8 cellular contexts compared by ENCODE assay signal in the genomic region with DNA sequence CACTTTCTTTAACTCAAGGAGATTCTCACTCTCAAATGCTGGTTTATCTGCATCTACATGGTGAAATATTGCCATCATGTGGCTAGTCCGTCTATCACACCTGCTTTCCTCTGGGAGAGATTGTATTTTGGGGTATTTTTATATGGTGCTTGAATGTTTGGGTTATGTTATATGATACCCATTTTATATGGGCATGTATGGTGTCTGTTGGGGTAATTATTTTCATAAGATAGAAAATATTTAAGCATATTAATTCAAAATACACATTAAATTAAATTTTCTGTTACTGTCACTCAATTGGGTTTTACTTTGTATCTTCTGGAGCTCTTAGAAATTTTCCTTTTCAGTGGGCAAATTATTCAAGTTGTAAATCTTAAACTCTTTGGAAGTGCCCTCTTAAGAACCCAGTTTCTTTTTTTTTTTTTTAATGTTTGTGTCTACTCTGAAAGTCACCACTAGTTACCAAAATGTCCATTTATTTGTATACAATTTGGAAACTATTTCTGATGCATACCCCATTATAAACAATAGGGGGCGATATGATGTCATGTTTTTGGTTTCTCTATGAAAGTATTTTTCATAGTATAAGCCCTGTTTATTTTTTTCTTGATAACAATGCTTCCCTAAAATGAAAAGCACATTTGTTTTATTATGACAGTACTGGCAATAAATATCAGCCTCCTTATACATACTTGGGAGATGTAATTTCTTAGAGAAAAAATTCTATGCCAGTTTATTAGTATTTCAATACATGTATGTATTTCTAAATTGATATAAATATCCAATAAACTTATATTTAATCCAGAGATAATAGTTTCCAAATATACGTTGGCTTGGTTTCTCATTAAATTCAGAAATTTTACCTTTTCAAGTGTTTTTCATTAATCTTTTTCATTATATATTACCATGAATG. TPM values are rescaled to one million over a fixed set of nuclear protein-coding genes. Genes with fewer than 3 reads are reported as not detected.
A peak's percentile ranks its signal among the peaks of the same experiment; 100 is the strongest.
DNase-seq lines count a peak whose midpoint lies in the region; ATAC-seq and TF ChIP-seq lines count a peak whose summit lies in the region.

No MANE protein-coding gene starts in this region.

- no peaks in the 10 kb centered on the region for H3K27me3 ChIP-seq in GM06990 (replicated peaks; ENCODE audit: control insufficient read depth, insufficient read depth, low read length)
- H3K27me3 ChIP-seq in MG63 = no peaks in the 10 kb centered on the region
- no peaks in the 10 kb centered on the region for H3K27me3 ChIP-seq in smooth muscle cell (ENCODE audit: low read depth)

- H3K27ac ChIP-seq in smooth muscle cell (ENCODE audit: low read depth) = no peak overlapping the region

- POLR2A ChIA-PET in AG04449 (lab: Yijun Ruan, JAX) = no interaction called here

- H3K4me2 ChIP-seq in smooth muscle cell = no peak overlapping the region

- no peaks in the 10 kb centered on the region for H3K9me3 ChIP-seq in MG63
- H3K9me3 ChIP-seq in smooth muscle cell (replicated peaks; ENCODE audit: low read depth) = no peaks in the 10 kb centered on the region

- H3K4me3 ChIP-seq in AG04449 (ENCODE audit: low read depth, low read length) (no peak overlapping the region), GM06990 (replicated peaks; ENCODE audit: low read depth, low read length) (no peak overlapping the region), HFF-Myc (replicated peaks; ENCODE audit: low read depth, low read length) (no peak overlapping the region), MG63 (no peak overlapping the region), fibroblast of villous mesenchyme (ENCODE audit: low read depth, low read length) (no peak overlapping the region), smooth muscle cell (no peak overlapping the region)

- no peaks in the 10 kb centered on the region for H3F3A ChIP-seq in smooth muscle cell (ENCODE audit: low read depth)

- H3K36me3 ChIP-seq in GM06990 (ENCODE audit: control insufficient read depth, insufficient read depth, low read length) = no peaks in the 10 kb centered on the region
- H3K36me3 ChIP-seq in MG63 = no peaks in the 10 kb centered on the region
- H3K36me3 ChIP-seq in smooth muscle cell (ENCODE audit: low read depth) = no peaks in the 10 kb centered on the region

- intact Hi-C loops in posterior cingulate gyrus (cut with DNase I) = loop anchor here (2.0 kb wide), 1 partner anchor 50 kb away; no protein-coding TSS in a partner anchor

- TF ChIP-seq CTCF in AG04449 (IDR thresholded peaks at IDR 0.05; ENCODE audit: insufficient read depth, low read length, missing control alignments) (peak; percentile 36), GM06990 (IDR thresholded peaks at IDR 0.05; ENCODE audit: insufficient read depth, low read length, poor library complexity, severe bottlenecking) (peak; percentile 59), HFF-Myc (IDR thresholded peaks at IDR 0.05; ENCODE audit: low read depth, low read length, missing control alignments) (peak; percentile 22), fibroblast of villous mesenchyme (IDR thresholded peaks at IDR 0.05; ENCODE audit: insufficient read depth, low read depth, low read length) (peak; percentile 51), smooth muscle cell (IDR thresholded peaks at IDR 0.05; ENCODE audit: borderline replicate concordance, insufficient read depth, poor library complexity, severe bottlenecking) (peak; percentile 51)

- H3K4me1 ChIP-seq in smooth muscle cell (ENCODE audit: low read depth) = no peaks in the 10 kb centered on the region

- DNase-seq in AG04449 (ENCODE audit: low read depth, low spot score) (no peak), GM06990 (ENCODE audit: extremely low read depth, insufficient read length) (no peak), HFF-Myc (ENCODE audit: extremely low read depth, low read depth) (peak; percentile 49), MG63 (peak; percentile 15), fibroblast of villous mesenchyme (ENCODE audit: low read depth) (peak; percentile 44), smooth muscle cell (lab: John Stamatoyannopoulos, UW; ENCODE audit: unreplicated experiment) (no peak), posterior cingulate gyrus (no peak)

- CTCF ChIA-PET in AG04449 (lab: Yijun Ruan, JAX) = interaction anchor here (0.6 to 1.8 kb wide), 20 partner anchors 10 to 976 kb away, joined by 3 to 41 read pairs (median 4); no protein-coding TSS in a partner anchor

- H3K9ac ChIP-seq in smooth muscle cell (ENCODE audit: low read depth) = no peak overlapping the region

- H3K79me2 ChIP-seq in smooth muscle cell (ENCODE audit: low read depth) = no peaks in the 10 kb centered on the region

- no peak overlapping the region for H2AFZ ChIP-seq in smooth muscle cell (ENCODE audit: low read depth)

- WGBS in smooth muscle cell (ENCODE audit: low lambda C conversion rate) = 12% methylated on average over 3 of the region's 3 CpGs

- no peaks in the 10 kb centered on the region for H4K20me1 ChIP-seq in smooth muscle cell (ENCODE audit: low read depth)

- ATAC-seq in SK-N-SH treated with all-trans-retinoic acid at 6 μM for 48 hours = peak; percentile 81

TF ChIP-seq in SK-N-SH treated with all-trans-retinoic acid at 6 μM for 48 hours, 23 proteins besides CTCF, POLR2A, EP300 and RAD21:
- TF ChIP-seq ZC3H10 (CRISPR knock-in tag; IDR thresholded peaks at IDR 0.05) (no peak), ISL1 (CRISPR knock-in tag; IDR thresholded peaks at IDR 0.05) (no peak), ZNF8 (CRISPR knock-in tag; IDR thresholded peaks at IDR 0.05) (no peak), GLIS3 (CRISPR knock-in tag; IDR thresholded peaks at IDR 0.05) (no peak), ZNF70 (CRISPR knock-in tag; IDR thresholded peaks at IDR 0.05) (no peak), TOX (CRISPR knock-in tag; IDR thresholded peaks at IDR 0.05; ENCODE audit: borderline replicate concordance) (no peak), OSR1 (CRISPR knock-in tag; IDR thresholded peaks at IDR 0.05) (no peak), RARB (CRISPR knock-in tag; IDR thresholded peaks at IDR 0.05) (no peak), BACH2 (CRISPR knock-in tag; IDR thresholded peaks at IDR 0.05; ENCODE audit: borderline replicate concordance) (no peak), ESRRG (CRISPR knock-in tag; IDR thresholded peaks at IDR 0.05) (no peak), PPARA (CRISPR knock-in tag; IDR thresholded peaks at IDR 0.05; ENCODE audit: borderline replicate concordance) (no peak)
- TF ChIP-seq, protein P1, sequence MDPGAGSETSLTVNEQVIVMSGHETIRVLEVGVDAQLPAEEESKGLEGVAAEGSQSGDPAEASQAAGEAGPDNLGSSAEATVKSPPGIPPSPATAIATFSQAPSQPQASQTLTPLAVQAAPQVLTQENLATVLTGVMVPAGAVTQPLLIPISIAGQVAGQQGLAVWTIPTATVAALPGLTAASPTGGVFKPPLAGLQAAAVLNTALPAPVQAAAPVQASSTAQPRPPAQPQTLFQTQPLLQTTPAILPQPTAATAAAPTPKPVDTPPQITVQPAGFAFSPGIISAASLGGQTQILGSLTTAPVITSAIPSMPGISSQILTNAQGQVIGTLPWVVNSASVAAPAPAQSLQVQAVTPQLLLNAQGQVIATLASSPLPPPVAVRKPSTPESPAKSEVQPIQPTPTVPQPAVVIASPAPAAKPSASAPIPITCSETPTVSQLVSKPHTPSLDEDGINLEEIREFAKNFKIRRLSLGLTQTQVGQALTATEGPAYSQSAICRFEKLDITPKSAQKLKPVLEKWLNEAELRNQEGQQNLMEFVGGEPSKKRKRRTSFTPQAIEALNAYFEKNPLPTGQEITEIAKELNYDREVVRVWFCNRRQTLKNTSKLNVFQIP (CRISPR knock-in tag; IDR thresholded peaks at IDR 0.05; ENCODE audit: borderline replicate concordance, low read depth) = no peak
- TF ChIP-seq, protein P2, sequence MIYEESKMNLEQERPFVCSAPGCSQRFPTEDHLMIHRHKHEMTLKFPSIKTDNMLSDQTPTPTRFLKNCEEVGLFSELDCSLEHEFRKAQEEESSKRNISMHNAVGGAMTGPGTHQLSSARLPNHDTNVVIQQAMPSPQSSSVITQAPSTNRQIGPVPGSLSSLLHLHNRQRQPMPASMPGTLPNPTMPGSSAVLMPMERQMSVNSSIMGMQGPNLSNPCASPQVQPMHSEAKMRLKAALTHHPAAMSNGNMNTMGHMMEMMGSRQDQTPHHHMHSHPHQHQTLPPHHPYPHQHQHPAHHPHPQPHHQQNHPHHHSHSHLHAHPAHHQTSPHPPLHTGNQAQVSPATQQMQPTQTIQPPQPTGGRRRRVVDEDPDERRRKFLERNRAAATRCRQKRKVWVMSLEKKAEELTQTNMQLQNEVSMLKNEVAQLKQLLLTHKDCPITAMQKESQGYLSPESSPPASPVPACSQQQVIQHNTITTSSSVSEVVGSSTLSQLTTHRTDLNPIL (CRISPR knock-in tag; IDR thresholded peaks at IDR 0.05; ENCODE audit: low read depth) = no peak
- TF ChIP-seq, protein P3, sequence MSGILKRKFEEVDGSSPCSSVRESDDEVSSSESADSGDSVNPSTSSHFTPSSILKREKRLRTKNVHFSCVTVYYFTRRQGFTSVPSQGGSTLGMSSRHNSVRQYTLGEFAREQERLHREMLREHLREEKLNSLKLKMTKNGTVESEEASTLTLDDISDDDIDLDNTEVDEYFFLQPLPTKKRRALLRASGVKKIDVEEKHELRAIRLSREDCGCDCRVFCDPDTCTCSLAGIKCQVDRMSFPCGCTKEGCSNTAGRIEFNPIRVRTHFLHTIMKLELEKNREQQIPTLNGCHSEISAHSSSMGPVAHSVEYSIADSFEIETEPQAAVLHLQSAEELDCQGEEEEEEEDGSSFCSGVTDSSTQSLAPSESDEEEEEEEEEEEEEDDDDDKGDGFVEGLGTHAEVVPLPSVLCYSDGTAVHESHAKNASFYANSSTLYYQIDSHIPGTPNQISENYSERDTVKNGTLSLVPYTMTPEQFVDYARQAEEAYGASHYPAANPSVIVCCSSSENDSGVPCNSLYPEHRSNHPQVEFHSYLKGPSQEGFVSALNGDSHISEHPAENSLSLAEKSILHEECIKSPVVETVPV (CRISPR knock-in tag; IDR thresholded peaks at IDR 0.05) = no peak

RNA-seq across cellular contexts. Expression of a gene that starts 36.1 kb away (rescaled TPM):
- total RNA-seq in MG63 (2014; rRNA removed; shearing (Covaris generic); ENCODE audit: low replicate concordance) = not detected in 2 replicates
- total RNA-seq in fibroblast of villous mesenchyme (not detected in 2 replicates), smooth muscle cell (0.27 and 0.49 TPM in 2 replicates)
- 0.51 TPM in 1 of 2 replicates, not detected in the other for polyA plus RNA-seq in smooth muscle cell

Comparison
In these comparisons a context has a peak if more than half of its experiments do, and no peak if none do; other contexts are left out.
1. DNase-seq: peak in HFF-Myc (single experiment), MG63 (single experiment) and fibroblast of villous mesenchyme (single experiment); none in AG04449 (single experiment), GM06990 (single experiment), smooth muscle cell (single experiment) and posterior cingulate gyrus (0 of 10).
2. Peak in every context shown above with its lines, with median percentiles within 50 percentile points of each other: CTCF ChIP-seq.